ENCODE assay signal across 1 cellular context in the genomic region with DNA sequence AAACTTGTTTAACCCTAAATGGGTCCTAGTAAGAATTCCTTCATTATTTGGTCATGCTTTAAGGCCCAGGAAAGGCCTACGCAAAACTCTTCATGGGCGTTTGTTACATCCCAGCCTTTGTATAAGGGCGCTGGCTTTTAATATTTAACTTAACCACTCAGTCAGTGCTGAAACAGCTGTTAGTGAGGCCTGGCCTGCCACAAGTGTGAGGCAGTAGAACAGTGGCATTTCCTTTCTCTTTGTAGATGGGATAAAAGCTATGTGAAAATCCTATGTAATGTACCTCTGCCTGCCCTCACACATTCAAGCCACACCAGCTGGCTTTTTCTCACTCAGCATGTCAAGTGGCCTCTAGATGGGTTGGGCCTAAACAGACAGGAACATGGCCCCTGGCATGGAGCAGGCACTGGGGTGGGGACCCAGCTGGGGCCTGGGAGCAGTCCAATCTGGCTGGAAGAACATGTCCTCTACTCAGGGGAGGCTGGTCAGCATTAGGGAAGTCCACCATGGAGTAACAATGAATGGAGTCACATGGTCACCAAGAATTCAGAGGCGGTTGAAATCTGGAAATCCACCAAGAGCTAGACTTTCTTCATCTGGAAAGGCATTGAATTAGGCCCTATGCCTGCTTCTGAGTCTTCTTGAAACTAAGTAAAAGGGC.
TF ChIP-seq lines count a peak whose summit lies in the region.

No MANE protein-coding gene starts in this region.

TF ChIP-seq in H1, 55 proteins besides CTCF, POLR2A, EP300 and RAD21 (continued from another document):
- TF ChIP-seq, protein P1, sequence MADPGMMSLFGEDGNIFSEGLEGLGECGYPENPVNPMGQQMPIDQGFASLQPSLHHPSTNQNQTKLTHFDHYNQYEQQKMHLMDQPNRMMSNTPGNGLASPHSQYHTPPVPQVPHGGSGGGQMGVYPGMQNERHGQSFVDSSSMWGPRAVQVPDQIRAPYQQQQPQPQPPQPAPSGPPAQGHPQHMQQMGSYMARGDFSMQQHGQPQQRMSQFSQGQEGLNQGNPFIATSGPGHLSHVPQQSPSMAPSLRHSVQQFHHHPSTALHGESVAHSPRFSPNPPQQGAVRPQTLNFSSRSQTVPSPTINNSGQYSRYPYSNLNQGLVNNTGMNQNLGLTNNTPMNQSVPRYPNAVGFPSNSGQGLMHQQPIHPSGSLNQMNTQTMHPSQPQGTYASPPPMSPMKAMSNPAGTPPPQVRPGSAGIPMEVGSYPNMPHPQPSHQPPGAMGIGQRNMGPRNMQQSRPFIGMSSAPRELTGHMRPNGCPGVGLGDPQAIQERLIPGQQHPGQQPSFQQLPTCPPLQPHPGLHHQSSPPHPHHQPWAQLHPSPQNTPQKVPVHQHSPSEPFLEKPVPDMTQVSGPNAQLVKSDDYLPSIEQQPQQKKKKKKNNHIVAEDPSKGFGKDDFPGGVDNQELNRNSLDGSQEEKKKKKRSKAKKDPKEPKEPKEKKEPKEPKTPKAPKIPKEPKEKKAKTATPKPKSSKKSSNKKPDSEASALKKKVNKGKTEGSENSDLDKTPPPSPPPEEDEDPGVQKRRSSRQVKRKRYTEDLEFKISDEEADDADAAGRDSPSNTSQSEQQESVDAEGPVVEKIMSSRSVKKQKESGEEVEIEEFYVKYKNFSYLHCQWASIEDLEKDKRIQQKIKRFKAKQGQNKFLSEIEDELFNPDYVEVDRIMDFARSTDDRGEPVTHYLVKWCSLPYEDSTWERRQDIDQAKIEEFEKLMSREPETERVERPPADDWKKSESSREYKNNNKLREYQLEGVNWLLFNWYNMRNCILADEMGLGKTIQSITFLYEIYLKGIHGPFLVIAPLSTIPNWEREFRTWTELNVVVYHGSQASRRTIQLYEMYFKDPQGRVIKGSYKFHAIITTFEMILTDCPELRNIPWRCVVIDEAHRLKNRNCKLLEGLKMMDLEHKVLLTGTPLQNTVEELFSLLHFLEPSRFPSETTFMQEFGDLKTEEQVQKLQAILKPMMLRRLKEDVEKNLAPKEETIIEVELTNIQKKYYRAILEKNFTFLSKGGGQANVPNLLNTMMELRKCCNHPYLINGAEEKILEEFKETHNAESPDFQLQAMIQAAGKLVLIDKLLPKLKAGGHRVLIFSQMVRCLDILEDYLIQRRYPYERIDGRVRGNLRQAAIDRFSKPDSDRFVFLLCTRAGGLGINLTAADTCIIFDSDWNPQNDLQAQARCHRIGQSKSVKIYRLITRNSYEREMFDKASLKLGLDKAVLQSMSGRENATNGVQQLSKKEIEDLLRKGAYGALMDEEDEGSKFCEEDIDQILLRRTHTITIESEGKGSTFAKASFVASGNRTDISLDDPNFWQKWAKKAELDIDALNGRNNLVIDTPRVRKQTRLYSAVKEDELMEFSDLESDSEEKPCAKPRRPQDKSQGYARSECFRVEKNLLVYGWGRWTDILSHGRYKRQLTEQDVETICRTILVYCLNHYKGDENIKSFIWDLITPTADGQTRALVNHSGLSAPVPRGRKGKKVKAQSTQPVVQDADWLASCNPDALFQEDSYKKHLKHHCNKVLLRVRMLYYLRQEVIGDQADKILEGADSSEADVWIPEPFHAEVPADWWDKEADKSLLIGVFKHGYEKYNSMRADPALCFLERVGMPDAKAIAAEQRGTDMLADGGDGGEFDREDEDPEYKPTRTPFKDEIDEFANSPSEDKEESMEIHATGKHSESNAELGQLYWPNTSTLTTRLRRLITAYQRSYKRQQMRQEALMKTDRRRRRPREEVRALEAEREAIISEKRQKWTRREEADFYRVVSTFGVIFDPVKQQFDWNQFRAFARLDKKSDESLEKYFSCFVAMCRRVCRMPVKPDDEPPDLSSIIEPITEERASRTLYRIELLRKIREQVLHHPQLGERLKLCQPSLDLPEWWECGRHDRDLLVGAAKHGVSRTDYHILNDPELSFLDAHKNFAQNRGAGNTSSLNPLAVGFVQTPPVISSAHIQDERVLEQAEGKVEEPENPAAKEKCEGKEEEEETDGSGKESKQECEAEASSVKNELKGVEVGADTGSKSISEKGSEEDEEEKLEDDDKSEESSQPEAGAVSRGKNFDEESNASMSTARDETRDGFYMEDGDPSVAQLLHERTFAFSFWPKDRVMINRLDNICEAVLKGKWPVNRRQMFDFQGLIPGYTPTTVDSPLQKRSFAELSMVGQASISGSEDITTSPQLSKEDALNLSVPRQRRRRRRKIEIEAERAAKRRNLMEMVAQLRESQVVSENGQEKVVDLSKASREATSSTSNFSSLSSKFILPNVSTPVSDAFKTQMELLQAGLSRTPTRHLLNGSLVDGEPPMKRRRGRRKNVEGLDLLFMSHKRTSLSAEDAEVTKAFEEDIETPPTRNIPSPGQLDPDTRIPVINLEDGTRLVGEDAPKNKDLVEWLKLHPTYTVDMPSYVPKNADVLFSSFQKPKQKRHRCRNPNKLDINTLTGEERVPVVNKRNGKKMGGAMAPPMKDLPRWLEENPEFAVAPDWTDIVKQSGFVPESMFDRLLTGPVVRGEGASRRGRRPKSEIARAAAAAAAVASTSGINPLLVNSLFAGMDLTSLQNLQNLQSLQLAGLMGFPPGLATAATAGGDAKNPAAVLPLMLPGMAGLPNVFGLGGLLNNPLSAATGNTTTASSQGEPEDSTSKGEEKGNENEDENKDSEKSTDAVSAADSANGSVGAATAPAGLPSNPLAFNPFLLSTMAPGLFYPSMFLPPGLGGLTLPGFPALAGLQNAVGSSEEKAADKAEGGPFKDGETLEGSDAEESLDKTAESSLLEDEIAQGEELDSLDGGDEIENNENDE (IDR thresholded peaks at IDR 0.05; ENCODE audit: insufficient replicate concordance, low read length), result no peak
- TF ChIP-seq ASH2L (IDR thresholded peaks at IDR 0.05; ENCODE audit: low read length) (no peak), RXRA (IDR thresholded peaks at IDR 0.05; ENCODE audit: insufficient read depth, low read depth, low read length) (no peak), MAX (IDR thresholded peaks at IDR 0.05) (no peak), TAF7 (optimal IDR thresholded peaks at IDR 0.05; ENCODE audit: borderline replicate concordance, low read depth, low read length) (no peak), RFX5 (IDR thresholded peaks at IDR 0.05; ENCODE audit: borderline replicate concordance, low read depth, low read length) (no peak)
- TF ChIP-seq, protein P2, sequence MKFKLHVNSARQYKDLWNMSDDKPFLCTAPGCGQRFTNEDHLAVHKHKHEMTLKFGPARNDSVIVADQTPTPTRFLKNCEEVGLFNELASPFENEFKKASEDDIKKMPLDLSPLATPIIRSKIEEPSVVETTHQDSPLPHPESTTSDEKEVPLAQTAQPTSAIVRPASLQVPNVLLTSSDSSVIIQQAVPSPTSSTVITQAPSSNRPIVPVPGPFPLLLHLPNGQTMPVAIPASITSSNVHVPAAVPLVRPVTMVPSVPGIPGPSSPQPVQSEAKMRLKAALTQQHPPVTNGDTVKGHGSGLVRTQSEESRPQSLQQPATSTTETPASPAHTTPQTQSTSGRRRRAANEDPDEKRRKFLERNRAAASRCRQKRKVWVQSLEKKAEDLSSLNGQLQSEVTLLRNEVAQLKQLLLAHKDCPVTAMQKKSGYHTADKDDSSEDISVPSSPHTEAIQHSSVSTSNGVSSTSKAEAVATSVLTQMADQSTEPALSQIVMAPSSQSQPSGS (IDR thresholded peaks at IDR 0.05; ENCODE audit: low read length), result no peak
TF ChIP-seq in H1: peak in this region for 0.
